23 cellular contexts compared by ENCODE assay signal in genomic region chr3:187906416-187906815, GRCh38.
DNase-seq lines count a peak whose midpoint lies in the region; ATAC-seq and TF ChIP-seq lines count a peak whose summit lies in the region.
"Had no signal": no experiment of that assay in that cellular context is flagged by ENCODE, and none has a peak within 500 bp of the region (broad histone marks: within the 10 kb centered on the region; RNA-seq: fewer than 3 reads in every experiment).

No MANE protein-coding gene starts in this region.

- TF ChIP-seq CTCF in GM23338 (conservative IDR thresholded peaks at IDR 0.05; ENCODE audit: low read depth in 2 of 2) (no peak), SU-DHL-6 (IDR thresholded peaks at IDR 0.05; ENCODE audit: insufficient read depth, low read length, poor library complexity, severe bottlenecking) (no peak), lower lobe of right lung (IDR thresholded peaks at IDR 0.05) (no peak), upper lobe of right lung (IDR thresholded peaks at IDR 0.05) (no peak), HFFc6 (IDR thresholded peaks at IDR 0.05) (no peak)

- no peaks in the 10 kb centered on the region for H3K9me3 ChIP-seq in SU-DHL-6 (ENCODE audit: insufficient read depth, low read length)
- no peaks in the 10 kb centered on the region for H3K9me3 ChIP-seq in lower lobe of right lung
- H3K9me3 ChIP-seq in upper lobe of right lung, result no peaks in the 10 kb centered on the region

- intact Hi-C loops in lower lobe of right lung (cut with DNase I) (no loop called here), upper lobe of right lung (cut with DNase I) (no loop called here)

- H3K36me3 Mint-ChIP-seq in GM23338 (ENCODE audit: low read depth) (no peaks in the 10 kb centered on the region), HFFc6 (ENCODE audit: low read depth) (no peaks in the 10 kb centered on the region)
- no peaks in the 10 kb centered on the region for H3K36me3 Mint-ChIP-seq in activated naive CD8-positive, alpha-beta T cell treated with anti-CD3 and anti-CD28 coated beads for 36 hours

- H3K27ac ChIP-seq in GM23338 (ENCODE audit: low read depth) (no peak overlapping the region), SU-DHL-6 (ENCODE audit: low read depth, low read length) (peak overlapping the region; percentile 12; the same call in 1 of the 2 replicates), lower lobe of right lung (peak overlapping the region; percentile 31), upper lobe of right lung (peak overlapping the region; percentile 42)
- H3K27ac ChIP-seq: C4-2B, GM23248, KMS-11 had no signal

- no peaks in the 10 kb centered on the region for H3K27me3 ChIP-seq in GM23338 (ENCODE audit: insufficient read depth)
- no peaks in the 10 kb centered on the region for H3K27me3 ChIP-seq in SU-DHL-6 (ENCODE audit: low read length)
- no peaks in the 10 kb centered on the region for H3K27me3 ChIP-seq in lower lobe of right lung (ENCODE audit: low read depth)
- no peaks in the 10 kb centered on the region for H3K27me3 ChIP-seq in upper lobe of right lung

- H3K4me1 Mint-ChIP-seq in GM23338 (peaks cover 11% of the 10 kb centered on the region), HFFc6 (ENCODE audit: low read depth) (peaks cover 7% of the 10 kb centered on the region)
- peaks cover 16% of the 10 kb centered on the region for H3K4me1 Mint-ChIP-seq in activated naive CD8-positive, alpha-beta T cell treated with anti-CD3 and anti-CD28 coated beads for 36 hours
- H3K4me1 Mint-ChIP-seq: CD8-positive, alpha-beta memory T cell had no signal

- H3K79me2 ChIP-seq in GM23338 (replicated peaks; ENCODE audit: insufficient read depth) (no peaks in the 10 kb centered on the region), SU-DHL-6 (ENCODE audit: insufficient read depth, low read length) (no peaks in the 10 kb centered on the region)

- no peaks in the 10 kb centered on the region for H3F3A ChIP-seq in GM23338 (replicated peaks; ENCODE audit: low read depth)
- H3F3A ChIP-seq in SU-DHL-6 (ENCODE audit: insufficient read depth), result peaks cover 22% of the 10 kb centered on the region

- peaks cover 10% of the 10 kb centered on the region; the same call in 1 of the 2 replicates for H3K4me1 ChIP-seq in GM23338 (ENCODE audit: insufficient read depth)
- no peaks in the 10 kb centered on the region for H3K4me1 ChIP-seq in lower lobe of right lung
- H3K4me1 ChIP-seq in upper lobe of right lung, result no peaks in the 10 kb centered on the region

- H3K4me3 Mint-ChIP-seq in GM23338, result no peak overlapping the region
- no peak overlapping the region for H3K4me3 Mint-ChIP-seq in HFFc6
- no peak overlapping the region for H3K4me3 Mint-ChIP-seq in activated naive CD8-positive, alpha-beta T cell treated with anti-CD3 and anti-CD28 coated beads for 36 hours
- H3K4me3 Mint-ChIP-seq: CD8-positive, alpha-beta memory T cell had no signal

- ATAC-seq in GM23338 (no peak), lower lobe of right lung (peak; percentile 21 to 35), upper lobe of right lung (no peak)
- ATAC-seq: HCT116 had no signal

- no peak for DNase-seq in GM23338 (ENCODE audit: low spot score)
- DNase-seq in lower lobe of right lung, result no peak
- DNase-seq in upper lobe of right lung, result no peak
- DNase-seq in HFFc6, result no peak
- no peak for DNase-seq in activated naive CD8-positive, alpha-beta T cell treated with anti-CD3 and anti-CD28 coated beads for 36 hours
- DNase-seq in amniotic stem cell (lab: John Stamatoyannopoulos, UW), result no peak
- DNase-seq: Calu3; CD8-positive, alpha-beta memory T cell; DMS153; GM23248; IMR-90; NCI-H1105; NCI-H146; NCI-H2029; NCI-H226; NCI-H524; NCI-H774; NK-92 treated with Interleukin-12 subunit alpha and Interleukin-12 subunit beta, amount 100 ng/mL, for 24 hours; SHP77 had no signal

- no peaks in the 10 kb centered on the region for H3K9me3 Mint-ChIP-seq in GM23338
- H3K9me3 Mint-ChIP-seq in HFFc6, result no peaks in the 10 kb centered on the region
- H3K9me3 Mint-ChIP-seq in activated naive CD8-positive, alpha-beta T cell treated with anti-CD3 and anti-CD28 coated beads for 36 hours, result no peaks in the 10 kb centered on the region
- H3K9me3 Mint-ChIP-seq: CD8-positive, alpha-beta memory T cell had no signal

- H3K4me3 ChIP-seq in GM23338 (no peak overlapping the region), SU-DHL-6 (ENCODE audit: insufficient read depth, low read length, poor library complexity, severe bottlenecking) (no peak overlapping the region), lower lobe of right lung (no peak overlapping the region), upper lobe of right lung (no peak overlapping the region)
- H3K4me3 ChIP-seq: GM23248 had no signal

- 0 out of 2 replicates have a peak, but pooled peaks cover 13% of the 10 kb centered on the region for H3K9me2 ChIP-seq in GM23338 (ENCODE audit: insufficient read depth)
- no peaks in the 10 kb centered on the region for H3K9me2 ChIP-seq in SU-DHL-6 (replicated peaks; ENCODE audit: insufficient read depth, low read length)

- H3K27me3 Mint-ChIP-seq in GM23338 (ENCODE audit: insufficient read depth, low read depth, poor library complexity) (no peaks in the 10 kb centered on the region), HFFc6 (ENCODE audit: insufficient read depth) (no peaks in the 10 kb centered on the region)
- no peaks in the 10 kb centered on the region for H3K27me3 Mint-ChIP-seq in activated naive CD8-positive, alpha-beta T cell treated with anti-CD3 and anti-CD28 coated beads for 36 hours
- H3K27me3 Mint-ChIP-seq: CD8-positive, alpha-beta memory T cell had no signal

- no peaks in the 10 kb centered on the region for H3K36me3 ChIP-seq in GM23338 (ENCODE audit: insufficient read depth)
- no peaks in the 10 kb centered on the region for H3K36me3 ChIP-seq in SU-DHL-6 (ENCODE audit: low read length)
- no peaks in the 10 kb centered on the region for H3K36me3 ChIP-seq in lower lobe of right lung
- no peaks in the 10 kb centered on the region for H3K36me3 ChIP-seq in upper lobe of right lung

- no peak overlapping the region for H3K27ac Mint-ChIP-seq in GM23338
- H3K27ac Mint-ChIP-seq in HFFc6, result no peak overlapping the region
- no peak overlapping the region for H3K27ac Mint-ChIP-seq in activated naive CD8-positive, alpha-beta T cell treated with anti-CD3 and anti-CD28 coated beads for 36 hours

- H4K20me1 ChIP-seq in GM23338 (replicated peaks; ENCODE audit: insufficient read depth) (no peaks in the 10 kb centered on the region), SU-DHL-6 (ENCODE audit: low read depth, low read length) (no peaks in the 10 kb centered on the region)

- H3K9ac ChIP-seq in SU-DHL-6 (ENCODE audit: low read length), result no peak overlapping the region
- H3K9ac ChIP-seq: GM23248, KMS-11 had no signal

- H3K4me2 ChIP-seq in GM23338, result no peak overlapping the region
- H3K4me2 ChIP-seq in SU-DHL-6 (ENCODE audit: low read depth, low read length, poor library complexity, severe bottlenecking), result no peak overlapping the region
- H3K4me2 ChIP-seq: KMS-11 had no signal

- H2AFZ ChIP-seq in GM23338 (peak overlapping the region; percentile 38; the same call in 1 of the 2 replicates), SU-DHL-6 (ENCODE audit: low read depth, low read length, severe bottlenecking) (no peak overlapping the region)
- H2AFZ ChIP-seq: GM23248 had no signal

TF ChIP-seq in GM23338, 12 proteins besides CTCF, POLR2A, EP300 and RAD21 (continues in another document):
- no peak for TF ChIP-seq CREB1 (CRISPR knock-in tag; IDR thresholded peaks at IDR 0.05; ENCODE audit: low read depth)
- TF ChIP-seq, protein P1, sequence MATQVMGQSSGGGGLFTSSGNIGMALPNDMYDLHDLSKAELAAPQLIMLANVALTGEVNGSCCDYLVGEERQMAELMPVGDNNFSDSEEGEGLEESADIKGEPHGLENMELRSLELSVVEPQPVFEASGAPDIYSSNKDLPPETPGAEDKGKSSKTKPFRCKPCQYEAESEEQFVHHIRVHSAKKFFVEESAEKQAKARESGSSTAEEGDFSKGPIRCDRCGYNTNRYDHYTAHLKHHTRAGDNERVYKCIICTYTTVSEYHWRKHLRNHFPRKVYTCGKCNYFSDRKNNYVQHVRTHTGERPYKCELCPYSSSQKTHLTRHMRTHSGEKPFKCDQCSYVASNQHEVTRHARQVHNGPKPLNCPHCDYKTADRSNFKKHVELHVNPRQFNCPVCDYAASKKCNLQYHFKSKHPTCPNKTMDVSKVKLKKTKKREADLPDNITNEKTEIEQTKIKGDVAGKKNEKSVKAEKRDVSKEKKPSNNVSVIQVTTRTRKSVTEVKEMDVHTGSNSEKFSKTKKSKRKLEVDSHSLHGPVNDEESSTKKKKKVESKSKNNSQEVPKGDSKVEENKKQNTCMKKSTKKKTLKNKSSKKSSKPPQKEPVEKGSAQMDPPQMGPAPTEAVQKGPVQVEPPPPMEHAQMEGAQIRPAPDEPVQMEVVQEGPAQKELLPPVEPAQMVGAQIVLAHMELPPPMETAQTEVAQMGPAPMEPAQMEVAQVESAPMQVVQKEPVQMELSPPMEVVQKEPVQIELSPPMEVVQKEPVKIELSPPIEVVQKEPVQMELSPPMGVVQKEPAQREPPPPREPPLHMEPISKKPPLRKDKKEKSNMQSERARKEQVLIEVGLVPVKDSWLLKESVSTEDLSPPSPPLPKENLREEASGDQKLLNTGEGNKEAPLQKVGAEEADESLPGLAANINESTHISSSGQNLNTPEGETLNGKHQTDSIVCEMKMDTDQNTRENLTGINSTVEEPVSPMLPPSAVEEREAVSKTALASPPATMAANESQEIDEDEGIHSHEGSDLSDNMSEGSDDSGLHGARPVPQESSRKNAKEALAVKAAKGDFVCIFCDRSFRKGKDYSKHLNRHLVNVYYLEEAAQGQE (IDR thresholded peaks at IDR 0.05; ENCODE audit: unreplicated experiment), result no peak
- TF ChIP-seq POLR2AphosphoS5 (IDR thresholded peaks at IDR 0.05; ENCODE audit: low read depth), result no peak
- no peak for TF ChIP-seq STAT1 (IDR thresholded peaks at IDR 0.05; ENCODE audit: unreplicated experiment)
- no peak for TF ChIP-seq NANOG (IDR thresholded peaks at IDR 0.05; ENCODE audit: borderline replicate concordance)
- TF ChIP-seq JUNB (IDR thresholded peaks at IDR 0.05; ENCODE audit: unreplicated experiment), result no peak
- TF ChIP-seq EZH2 (IDR thresholded peaks at IDR 0.05; ENCODE audit: low read depth, unreplicated experiment), result no peak
- TF ChIP-seq ZNF114 (CRISPR knock-in tag; IDR thresholded peaks at IDR 0.05), result no peak
- no peak for TF ChIP-seq ZNF331 (CRISPR knock-in tag; IDR thresholded peaks at IDR 0.05; ENCODE audit: low read depth)

Comparison
In these comparisons a context has a peak if more than half of its experiments do, and no peak if none do; other contexts are left out.
1. ATAC-seq: peak in lower lobe of right lung (2 of 2); none in GM23338 (single experiment) and upper lobe of right lung (single experiment).